In genomic region chr2:128727404-128727803, GRCh38 we compare ENCODE assay signal across 12 cellular contexts.
DNase-seq lines count a peak whose midpoint lies in the region; ATAC-seq and TF ChIP-seq lines count a peak whose summit lies in the region.
"Had no signal": no experiment of that assay in that cellular context is flagged by ENCODE, and none has a peak within 500 bp of the region (broad histone marks: within the 10 kb centered on the region; RNA-seq: fewer than 3 reads in every experiment).

No MANE protein-coding gene starts in this region.

- DNase-seq in activated T-cell treated with anti-CD3 and anti-CD28 coated beads, Interleukin-2, amount 50 U/mL, for 72 hours, result peak; percentile 7 to 40
- no peak for DNase-seq in activated T-cell treated with anti-CD3 and anti-CD28 coated beads, Interleukin-2, amount 50 U/mL, for 4 hours
- no peak for DNase-seq in stimulated activated naive B cell treated with anti-CD40 and anti-IgM and Interleukin-4, amounts not matched to agents 10 μg/mL and 1 μg/mL and 100 μg/mL, for 72 hours
- DNase-seq in globus pallidus (ENCODE audit: low spot score) (no peak), islet precursor cell (no peak), ascending aorta (ENCODE audit: low spot score in 2 of 2) (no peak)
- DNase-seq: ACHN, activated B cell treated with CpG ODN at 0.5 μM for 24 hours, GOT3, thyroid gland had no signal

- H3K4me3 Mint-ChIP-seq in activated T-cell treated with anti-CD3 and anti-CD28 coated beads, Interleukin-2, amount 50 U/mL, for 72 hours, result peak overlapping the region in 1 of 2 donors; percentile 17
- no peak overlapping the region for H3K4me3 Mint-ChIP-seq in activated T-cell treated with anti-CD3 and anti-CD28 coated beads, Interleukin-2, amount 50 U/mL, for 4 hours
- H3K4me3 Mint-ChIP-seq in stimulated activated naive B cell treated with anti-CD40 and anti-IgM and Interleukin-4, amounts not matched to agents 10 μg/mL and 1 μg/mL and 100 μg/mL, for 72 hours, result no peak overlapping the region
- H3K4me3 Mint-ChIP-seq: activated B cell treated with CpG ODN at 0.5 μM for 24 hours had no signal

- intact Hi-C loops in ascending aorta (cut with DNase I), result no loop called here

- no peaks in the 10 kb centered on the region for H3K9me3 ChIP-seq in ascending aorta
- H3K9me3 ChIP-seq: thyroid gland had no signal

- no peak for TF ChIP-seq CTCF in ascending aorta (IDR thresholded peaks at IDR 0.05)

- H3K27ac Mint-ChIP-seq in activated T-cell treated with anti-CD3 and anti-CD28 coated beads, Interleukin-2, amount 50 U/mL, for 72 hours, result no peak overlapping the region
- no peak overlapping the region for H3K27ac Mint-ChIP-seq in stimulated activated naive B cell treated with anti-CD40 and anti-IgM and Interleukin-4, amounts not matched to agents 10 μg/mL and 1 μg/mL and 100 μg/mL, for 72 hours
- H3K27ac Mint-ChIP-seq: activated B cell treated with CpG ODN at 0.5 μM for 24 hours had no signal

- H3K4me3 ChIP-seq in ascending aorta, result no peak overlapping the region
- H3K4me3 ChIP-seq: thyroid gland had no signal

- peaks cover 4 to 7% of the 10 kb centered on the region in 2 donors for H3K36me3 Mint-ChIP-seq in activated T-cell treated with anti-CD3 and anti-CD28 coated beads, Interleukin-2, amount 50 U/mL, for 72 hours (ENCODE audit: insufficient read depth in 2 of 2)
- H3K36me3 Mint-ChIP-seq in activated T-cell treated with anti-CD3 and anti-CD28 coated beads, Interleukin-2, amount 50 U/mL, for 4 hours (ENCODE audit: insufficient read depth), result no peaks in the 10 kb centered on the region
- H3K36me3 Mint-ChIP-seq in stimulated activated naive B cell treated with anti-CD40 and anti-IgM and Interleukin-4, amounts not matched to agents 10 μg/mL and 1 μg/mL and 100 μg/mL, for 72 hours, result peaks cover 3 to 4% of the 10 kb centered on the region in 2 donors

- H3K27me3 ChIP-seq in ascending aorta, result no peaks in the 10 kb centered on the region
- H3K27me3 ChIP-seq: thyroid gland had no signal

- no peaks in the 10 kb centered on the region for H3K4me1 ChIP-seq in ascending aorta
- H3K4me1 ChIP-seq: thyroid gland had no signal

- no peaks in the 10 kb centered on the region for H3K27me3 Mint-ChIP-seq in activated T-cell treated with anti-CD3 and anti-CD28 coated beads, Interleukin-2, amount 50 U/mL, for 72 hours (ENCODE audit: low read depth)
- H3K27me3 Mint-ChIP-seq in activated T-cell treated with anti-CD3 and anti-CD28 coated beads, Interleukin-2, amount 50 U/mL, for 4 hours (ENCODE audit: low read depth), result peaks cover 2% of the 10 kb centered on the region
- peaks cover 0 to 1% of the 10 kb centered on the region in 2 donors for H3K27me3 Mint-ChIP-seq in stimulated activated naive B cell treated with anti-CD40 and anti-IgM and Interleukin-4, amounts not matched to agents 10 μg/mL and 1 μg/mL and 100 μg/mL, for 72 hours
- H3K27me3 Mint-ChIP-seq: activated B cell treated with CpG ODN at 0.5 μM for 24 hours had no signal

- H3K4me1 Mint-ChIP-seq in activated T-cell treated with anti-CD3 and anti-CD28 coated beads, Interleukin-2, amount 50 U/mL, for 72 hours (ENCODE audit: low read depth), result peaks cover 29% of the 10 kb centered on the region
- H3K4me1 Mint-ChIP-seq in activated T-cell treated with anti-CD3 and anti-CD28 coated beads, Interleukin-2, amount 50 U/mL, for 4 hours (ENCODE audit: low read depth), result no peaks in the 10 kb centered on the region
- H3K4me1 Mint-ChIP-seq in stimulated activated naive B cell treated with anti-CD40 and anti-IgM and Interleukin-4, amounts not matched to agents 10 μg/mL and 1 μg/mL and 100 μg/mL, for 72 hours, result peaks cover 0 to 1% of the 10 kb centered on the region in 2 donors
- H3K4me1 Mint-ChIP-seq: activated B cell treated with CpG ODN at 0.5 μM for 24 hours had no signal

- ATAC-seq in activated T-cell treated with anti-CD3 and anti-CD28 coated beads, Interleukin-2, amount 50 U/mL, for 72 hours (replicated peaks in 1 of 2), result peak; percentile 82 to 86
- ATAC-seq in activated T-cell treated with anti-CD3 and anti-CD28 coated beads, Interleukin-2, amount 50 U/mL, for 4 hours, result no peak
- ATAC-seq in HG02642 (IDR thresholded peaks at IDR 0.05; ENCODE audit: poor library complexity, unreplicated experiment) (peak; percentile 79), HG03460 (IDR thresholded peaks at IDR 0.05; ENCODE audit: unreplicated experiment) (peak; percentile 79)
- ATAC-seq in stimulated activated naive B cell treated with anti-CD40 and anti-IgM and Interleukin-4, amounts not matched to agents 10 μg/mL and 1 μg/mL and 100 μg/mL, for 72 hours (replicated peaks), result peak; percentile 34 to 50

- H3K27ac ChIP-seq in ascending aorta, result no peak overlapping the region
- H3K27ac ChIP-seq: thyroid gland had no signal

- peaks cover 5 to 9% of the 10 kb centered on the region in 2 donors for H3K9me3 Mint-ChIP-seq in activated T-cell treated with anti-CD3 and anti-CD28 coated beads, Interleukin-2, amount 50 U/mL, for 72 hours
- peaks cover 5% of the 10 kb centered on the region for H3K9me3 Mint-ChIP-seq in activated T-cell treated with anti-CD3 and anti-CD28 coated beads, Interleukin-2, amount 50 U/mL, for 4 hours
- peaks cover 6% of the 10 kb centered on the region in 2 donors for H3K9me3 Mint-ChIP-seq in stimulated activated naive B cell treated with anti-CD40 and anti-IgM and Interleukin-4, amounts not matched to agents 10 μg/mL and 1 μg/mL and 100 μg/mL, for 72 hours

- no peaks in the 10 kb centered on the region for H3K36me3 ChIP-seq in ascending aorta
- H3K36me3 ChIP-seq: thyroid gland had no signal

Comparison
In these comparisons a context has a peak if more than half of its experiments do, and no peak if none do; other contexts are left out.
1. ATAC-seq: peak in activated T-cell treated with anti-CD3 and anti-CD28 coated beads, Interleukin-2, amount 50 U/mL, for 72 hours (2 of 2), HG02642 (single experiment), HG03460 (single experiment) and stimulated activated naive B cell treated with anti-CD40 and anti-IgM and Interleukin-4, amounts not matched to agents 10 μg/mL and 1 μg/mL and 100 μg/mL, for 72 hours (2 of 2); none in activated T-cell treated with anti-CD3 and anti-CD28 coated beads, Interleukin-2, amount 50 U/mL, for 4 hours (0 of 2).
2. DNase-seq: peak in activated T-cell treated with anti-CD3 and anti-CD28 coated beads, Interleukin-2, amount 50 U/mL, for 72 hours (2 of 2); none in activated T-cell treated with anti-CD3 and anti-CD28 coated beads, Interleukin-2, amount 50 U/mL, for 4 hours (single experiment), stimulated activated naive B cell treated with anti-CD40 and anti-IgM and Interleukin-4, amounts not matched to agents 10 μg/mL and 1 μg/mL and 100 μg/mL, for 72 hours (single experiment), globus pallidus (single experiment), islet precursor cell (single experiment) and ascending aorta (0 of 2).